Comparison of ENCODE assay signal across 24 cellular contexts in the genomic region with DNA sequence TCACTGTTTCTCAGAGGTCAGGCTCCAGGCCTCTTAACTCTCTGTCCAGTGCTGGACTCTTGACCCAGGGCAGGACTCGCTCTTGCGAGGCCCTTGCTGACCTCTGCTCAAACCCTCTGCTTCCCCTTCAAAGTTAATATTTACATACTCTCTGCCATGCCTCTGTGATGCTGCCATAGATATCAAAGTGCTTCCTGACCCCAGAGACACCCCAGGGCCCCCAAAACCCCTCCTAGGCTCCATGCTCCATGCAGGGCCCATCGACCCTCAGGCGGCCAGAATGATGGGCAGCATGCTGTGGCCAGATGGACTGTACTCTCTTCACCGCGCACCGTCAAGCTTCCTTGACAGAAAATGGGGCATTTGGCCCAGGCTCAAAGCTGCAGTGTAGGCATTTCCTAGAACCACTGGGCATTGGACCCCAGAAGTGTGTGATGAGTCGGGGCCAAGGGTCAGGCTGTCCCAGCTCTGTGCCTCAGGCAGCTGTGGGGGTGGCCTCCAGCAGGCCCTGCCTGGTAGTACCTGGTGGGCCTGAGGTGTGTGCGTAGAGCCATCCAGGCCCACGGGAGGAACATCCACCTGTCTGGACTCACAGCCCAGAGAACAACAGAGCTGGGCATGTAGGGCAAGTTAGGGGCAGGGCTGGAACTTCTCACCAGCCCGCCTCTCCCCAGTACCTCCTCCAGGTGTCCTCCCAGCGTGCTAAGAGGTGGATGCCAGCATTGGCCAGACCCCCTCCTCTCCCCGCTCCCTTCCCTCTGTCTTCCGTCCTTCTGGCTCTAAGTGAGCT.
A peak's percentile ranks its signal among the peaks of the same experiment; 100 is the strongest.
DNase-seq lines count a peak whose midpoint lies in the region; ATAC-seq, FAIRE-seq and TF ChIP-seq lines count a peak whose summit lies in the region.
"Had no signal": no experiment of that assay in that cellular context is flagged by ENCODE, and none has a peak within 500 bp of the region (broad histone marks: within the 10 kb centered on the region; RNA-seq: fewer than 3 reads in every experiment).

No MANE protein-coding gene starts in this region.

- H3K4me3 ChIP-seq in K562 (no peak overlapping the region), HepG2 (replicated peaks in 1 of 3; ENCODE audit: insufficient read depth in 1 of 3, low read depth in 2 of 3, low read length in 3 of 3) (peak overlapping the region in 1 of 3 experiments; percentile 51; a peak in 2 of 6 replicates), thyroid gland (replicated peaks in 1 of 3) (no peak overlapping the region)
- H3K4me3 ChIP-seq: adrenal gland, heart left ventricle, skin epidermis, tibial nerve had no signal

- no peak overlapping the region for H3K4me3 Mint-ChIP-seq in activated naive CD8-positive, alpha-beta T cell treated with anti-CD3 and anti-CD28 coated beads, Interleukin-2, amount 50 U/mL, for 24 hours
- H3K4me3 Mint-ChIP-seq in activated naive CD8-positive, alpha-beta T cell treated with anti-CD3 and anti-CD28 coated beads for 36 hours = no peak overlapping the region
- H3K4me3 Mint-ChIP-seq: activated CD4-positive, alpha-beta T cell treated with anti-CD3 and anti-CD28 coated beads, Interleukin-2, amount 10 ng/mL, durations not matched to agents 7 days and 5 days; activated CD8-positive, alpha-beta memory T cell treated with anti-CD3 and anti-CD28 coated beads, Interleukin-2, amount 10 ng/mL, durations not matched to agents 7 days and 5 days; T-helper 2 cell treated with Interferon-gamma antibody and Interleukin-4, amounts not matched to agents 5 μg/mL and 100 μg/mL, for 36 hours had no signal

- no peaks in the 10 kb centered on the region for H3K79me2 ChIP-seq in K562 (ENCODE audit: control insufficient read depth, insufficient read depth, low read length)
- H3K79me2 ChIP-seq in HepG2 (ENCODE audit: insufficient read depth, low read length) = no peaks in the 10 kb centered on the region

- 81% methylated on average over 14 of the region's 14 CpGs for WGBS in K562 (ENCODE audit: insufficient coverage, low coverage, missing lambda C conversion rate)
- WGBS in HepG2 (ENCODE audit: low lambda C conversion rate) = 27% methylated on average over 10 of the region's 14 CpGs
- WGBS in thyroid gland, 2 donors = 75 to 87% methylated on average over 11 to 14 of the region's 14 CpGs

- POLR2A ChIA-PET in K562 (lab: Yijun Ruan, JAX) (interaction anchor here (0.6 to 7.6 kb wide), 16 partner anchors 8 to 197 kb away, joined by 3 to 102 read pairs (median 4); no protein-coding TSS in a partner anchor), HepG2 (lab: Yijun Ruan, JAX) (interaction anchor here (0.6 to 6.8 kb wide), 8 partner anchors 11 to 284 kb away, joined by 3 to 133 read pairs (median 4); a partner anchor contains a TSS)

- no peaks in the 10 kb centered on the region for H3K36me3 Mint-ChIP-seq in activated naive CD8-positive, alpha-beta T cell treated with anti-CD3 and anti-CD28 coated beads, Interleukin-2, amount 50 U/mL, for 24 hours (ENCODE audit: low read depth)
- no peaks in the 10 kb centered on the region for H3K36me3 Mint-ChIP-seq in activated naive CD8-positive, alpha-beta T cell treated with anti-CD3 and anti-CD28 coated beads for 36 hours
- H3K36me3 Mint-ChIP-seq: activated CD8-positive, alpha-beta memory T cell treated with anti-CD3 and anti-CD28 coated beads, Interleukin-2, amount 10 ng/mL, durations not matched to agents 7 days and 5 days had no signal

- CTCF ChIA-PET in K562 (lab: Yijun Ruan, JAX; ENCODE audit: low intra/inter-chr PET ratio) (no interaction called here), HepG2 (lab: Yijun Ruan, JAX; ENCODE audit: low intra/inter-chr PET ratio, low total read pairs) (no interaction called here)

- peak; percentile 20 for ATAC-seq in activated naive CD8-positive, alpha-beta T cell treated with anti-CD3 and anti-CD28 coated beads, Interleukin-2, amount 50 U/mL, for 24 hours
- ATAC-seq in K562 (no peak), HepG2 (peak; percentile 58), HG02763 (IDR thresholded peaks at IDR 0.05; ENCODE audit: unreplicated experiment) (no peak)
- ATAC-seq: activated CD8-positive, alpha-beta memory T cell treated with anti-CD3 and anti-CD28 coated beads, Interleukin-2, amount 10 ng/mL, durations not matched to agents 7 days and 5 days; Right ventricle myocardium inferior had no signal

- no peaks in the 10 kb centered on the region for H3K4me1 Mint-ChIP-seq in activated naive CD8-positive, alpha-beta T cell treated with anti-CD3 and anti-CD28 coated beads, Interleukin-2, amount 50 U/mL, for 24 hours
- no peaks in the 10 kb centered on the region for H3K4me1 Mint-ChIP-seq in activated naive CD8-positive, alpha-beta T cell treated with anti-CD3 and anti-CD28 coated beads for 36 hours
- H3K4me1 Mint-ChIP-seq: activated CD4-positive, alpha-beta T cell treated with anti-CD3 and anti-CD28 coated beads, Interleukin-2, amount 10 ng/mL, durations not matched to agents 7 days and 5 days; activated CD8-positive, alpha-beta memory T cell treated with anti-CD3 and anti-CD28 coated beads, Interleukin-2, amount 10 ng/mL, durations not matched to agents 7 days and 5 days had no signal

- no peak for TF ChIP-seq CTCF in K562 (IDR thresholded peaks at IDR 0.05 in 2 of 3, conservative IDR thresholded peaks at IDR 0.05 in 1 of 3; ENCODE audit: insufficient read depth in 2 of 3, low read depth in 1 of 3, low read length in 3 of 3)
- TF ChIP-seq CTCF in HepG2 (CRISPR knock-in tag; IDR thresholded peaks at IDR 0.05) = peak; percentile 30; the same call in 1 of the 2 replicates
- no peak for TF ChIP-seq CTCF in thyroid gland (IDR thresholded peaks at IDR 0.05)

- FAIRE-seq in K562 (lab: Jason Lieb, UNC) = no peak
- peak; percentile 68 for FAIRE-seq in HepG2 (lab: Jason Lieb, UNC)
- FAIRE-seq: A204.1 had no signal

- intact Hi-C loops in K562 (cut with micrococcal nuclease) = no loop called here
- intact Hi-C loops in HepG2 (cut with micrococcal nuclease; ENCODE audit: unreplicated experiment) = loop anchor here (2.0 to 5.0 kb wide), 2 partner anchors 14 to 40 kb away; no protein-coding TSS in a partner anchor
- intact Hi-C loops in thyroid gland (cut with DNase I) = no loop called here

- H2AFZ ChIP-seq in K562 (ENCODE audit: low read depth, low read length) = no peak overlapping the region
- no peak overlapping the region for H2AFZ ChIP-seq in HepG2 (ENCODE audit: low read length)

- BruUV-seq in K562 (replicated peaks; lab: Mats Ljungman, UMichigan) = no TSS peak
- TSS peak; percentile 56 for BruUV-seq in HepG2 (replicated peaks; lab: Mats Ljungman, UMichigan)

- no peak for DNase-seq in activated naive CD8-positive, alpha-beta T cell treated with anti-CD3 and anti-CD28 coated beads, Interleukin-2, amount 50 U/mL, for 24 hours
- no peak for DNase-seq in activated naive CD8-positive, alpha-beta T cell treated with anti-CD3 and anti-CD28 coated beads for 36 hours
- DNase-seq in K562 (ENCODE audit: extremely low read depth in 1 of 4, low spot score in 3 of 4) = no peak
- peak; percentile 69 for DNase-seq in HepG2 (ENCODE audit: low spot score)
- DNase-seq in thyroid gland = no peak
- DNase-seq in iPS-NIHi11 (ENCODE audit: low spot score) = no peak
- no peak for DNase-seq in stimulated activated naive CD4-positive, alpha-beta T cell treated with Interleukin-2 at 50 U/mL for 16 hours (lab: John Stamatoyannopoulos, UW)
- DNase-seq: activated CD4-positive, alpha-beta T cell treated with anti-CD3 and anti-CD28 coated beads, Interleukin-2, amount 10 ng/mL, durations not matched to agents 7 days and 5 days; activated CD8-positive, alpha-beta memory T cell treated with anti-CD3 and anti-CD28 coated beads, Interleukin-2, amount 10 ng/mL, durations not matched to agents 7 days and 5 days; activated naive CD4-positive, alpha-beta T cell; activated T-cell treated with anti-CD3 and anti-CD28 coated beads, Interleukin-2, amount 50 U/mL, for 48 hours; adrenal gland; effector CD4-positive, alpha-beta T cell; GDM1; heart left ventricle; Karpas-422; NCI-H1436; NCI-H446 treated with DMSO at 0.1 percent for 48 hours had no signal

- TF ChIP-seq RAD21 in K562 (CRISPR knock-in tag; conservative IDR thresholded peaks at IDR 0.05 in 1 of 2, IDR thresholded peaks at IDR 0.05 in 1 of 2) (peak in 1 of 2 experiments; percentile 21; a peak in 1 of 4 replicates), HepG2 (CRISPR knock-in tag; IDR thresholded peaks at IDR 0.05) (peak; percentile 35; the same call in 1 of the 2 replicates)

- H3K9me1 ChIP-seq in K562 (ENCODE audit: control insufficient read depth, insufficient read depth, low read length) = no peaks in the 10 kb centered on the region

- TF ChIP-seq EP300 in K562 (IDR thresholded peaks at IDR 0.05; ENCODE audit: low read length) (no peak), HepG2 (IDR thresholded peaks at IDR 0.05; ENCODE audit: low read depth in 2 of 2, low read length in 2 of 2) (peak in 1 of 2 experiments; percentile 94; a peak in 2 of 4 replicates), HepG2 (CRISPR knock-in tag; IDR thresholded peaks at IDR 0.05; ENCODE audit: borderline replicate concordance) (peak; percentile 82)

- peak overlapping the region; percentile 2 to 73; a peak in 2 of 4 replicates for H3K9ac ChIP-seq in K562 (ENCODE audit: insufficient read depth in 1 of 2, low read depth in 2 of 2, low read length in 2 of 2)
- peak overlapping the region; percentile 50 for H3K9ac ChIP-seq in HepG2 (ENCODE audit: insufficient read depth, low read depth, low read length)

- in situ Hi-C loops in K562 (cut with MboI) = no loop called here
- in situ Hi-C loops in HepG2 (cut with HindIII; ENCODE audit: extremely low pct_ligation_motif_present, low pct_unique_long_range_greater_than_20kb) = no loop called here

- H3K4me1 ChIP-seq in K562 (replicated peaks in 1 of 2; ENCODE audit: control insufficient read depth in 2 of 2, insufficient read depth in 2 of 2, low read length in 2 of 2) (peaks cover 32 to 83% of the 10 kb centered on the region in 2 experiments), HepG2 (ENCODE audit: insufficient read depth, low read length) (peaks cover 93% of the 10 kb centered on the region), thyroid gland (peaks cover 42 to 74% of the 10 kb centered on the region in 2 donors)

- no peak overlapping the region for H3K27ac Mint-ChIP-seq in activated naive CD8-positive, alpha-beta T cell treated with anti-CD3 and anti-CD28 coated beads, Interleukin-2, amount 50 U/mL, for 24 hours
- H3K27ac Mint-ChIP-seq in activated naive CD8-positive, alpha-beta T cell treated with anti-CD3 and anti-CD28 coated beads for 36 hours = no peak overlapping the region
- H3K27ac Mint-ChIP-seq: activated CD4-positive, alpha-beta T cell treated with anti-CD3 and anti-CD28 coated beads, Interleukin-2, amount 10 ng/mL, durations not matched to agents 7 days and 5 days; activated CD8-positive, alpha-beta memory T cell treated with anti-CD3 and anti-CD28 coated beads, Interleukin-2, amount 10 ng/mL, durations not matched to agents 7 days and 5 days; T-helper 2 cell treated with Interferon-gamma antibody and Interleukin-4, amounts not matched to agents 5 μg/mL and 100 μg/mL, for 36 hours had no signal

- no peak overlapping the region; the same call in 2 of the 3 replicates for H3K27ac ChIP-seq in K562 (ENCODE audit: extremely low read depth, low read depth, low read length)
- H3K27ac ChIP-seq in HepG2 (ENCODE audit: extremely low read length, insufficient read depth, low read length) = peak overlapping the region; percentile 85
- peak overlapping the region; percentile 67 to 86 (median 79) for H3K27ac ChIP-seq in thyroid gland
- H3K27ac ChIP-seq: adrenal gland, heart left ventricle, skin epidermis, tibial nerve had no signal

- TF ChIP-seq POLR2A in K562 (conservative IDR thresholded peaks at IDR 0.05) (no peak), HepG2 (IDR thresholded peaks at IDR 0.05; ENCODE audit: insufficient read depth in 1 of 2, low read depth in 2 of 2, low read length in 2 of 2) (no peak; a peak in 1 of 4 replicates), thyroid gland (IDR thresholded peaks at IDR 0.05) (no peak)

- no peaks in the 10 kb centered on the region for H3K9me3 Mint-ChIP-seq in activated naive CD8-positive, alpha-beta T cell treated with anti-CD3 and anti-CD28 coated beads, Interleukin-2, amount 50 U/mL, for 24 hours
- H3K9me3 Mint-ChIP-seq in activated naive CD8-positive, alpha-beta T cell treated with anti-CD3 and anti-CD28 coated beads for 36 hours = no peaks in the 10 kb centered on the region
- H3K9me3 Mint-ChIP-seq: activated CD4-positive, alpha-beta T cell treated with anti-CD3 and anti-CD28 coated beads, Interleukin-2, amount 10 ng/mL, durations not matched to agents 7 days and 5 days; T-helper 2 cell treated with Interferon-gamma antibody and Interleukin-4, amounts not matched to agents 5 μg/mL and 100 μg/mL, for 36 hours had no signal

- H3K36me3 ChIP-seq in K562 (ENCODE audit: control insufficient read depth, insufficient read depth, low read length) (no peaks in the 10 kb centered on the region), HepG2 (replicated peaks in 1 of 2; ENCODE audit: control insufficient read depth in 1 of 2, insufficient read depth in 2 of 2, low read length in 2 of 2) (no peaks in the 10 kb centered on the region), thyroid gland (no peaks in the 10 kb centered on the region)
- H3K36me3 ChIP-seq: adrenal gland, heart left ventricle, tibial nerve had no signal

- no peaks in the 10 kb centered on the region for H4K20me1 ChIP-seq in K562 (replicated peaks; ENCODE audit: control insufficient read depth, insufficient read depth, low read length)
- H4K20me1 ChIP-seq in HepG2 (ENCODE audit: insufficient read depth, low read length) = no peaks in the 10 kb centered on the region

- H3K27me3 ChIP-seq in K562 (ENCODE audit: control insufficient read depth in 2 of 2, insufficient read depth in 2 of 2, low read length in 2 of 2) = no peaks in the 10 kb centered on the region
- no peaks in the 10 kb centered on the region for H3K27me3 ChIP-seq in HepG2 (ENCODE audit: control insufficient read depth in 1 of 2, insufficient read depth in 2 of 2, low read length in 2 of 2)
- H3K27me3 ChIP-seq in thyroid gland = no peaks in the 10 kb centered on the region
- H3K27me3 ChIP-seq: adrenal gland, heart left ventricle, tibial nerve had no signal

- H3K9me3 ChIP-seq in K562 (replicated peaks; ENCODE audit: control insufficient read depth, insufficient read depth, low read depth, low read length) (no peaks in the 10 kb centered on the region), HepG2 (ENCODE audit: low read length) (no peaks in the 10 kb centered on the region), thyroid gland (no peaks in the 10 kb centered on the region)
- H3K9me3 ChIP-seq: adrenal gland, heart left ventricle, tibial nerve had no signal

- no peaks in the 10 kb centered on the region for H3K27me3 Mint-ChIP-seq in activated naive CD8-positive, alpha-beta T cell treated with anti-CD3 and anti-CD28 coated beads, Interleukin-2, amount 50 U/mL, for 24 hours
- H3K27me3 Mint-ChIP-seq in activated naive CD8-positive, alpha-beta T cell treated with anti-CD3 and anti-CD28 coated beads for 36 hours = no peaks in the 10 kb centered on the region
- H3K27me3 Mint-ChIP-seq: activated CD4-positive, alpha-beta T cell treated with anti-CD3 and anti-CD28 coated beads, Interleukin-2, amount 10 ng/mL, durations not matched to agents 7 days and 5 days had no signal

- no peak overlapping the region for H3K4me2 ChIP-seq in K562 (ENCODE audit: insufficient read depth, low read length)
- peak overlapping the region; percentile 72 for H3K4me2 ChIP-seq in HepG2 (ENCODE audit: low read depth, low read length)

Comparison
In these comparisons a context has a peak if more than half of its experiments do, and no peak if none do; other contexts are left out.
1. ATAC-seq: peak in activated naive CD8-positive, alpha-beta T cell treated with anti-CD3 and anti-CD28 coated beads, Interleukin-2, amount 50 U/mL, for 24 hours (single experiment) and HepG2 (single experiment); none in K562 (single experiment) and HG02763 (single experiment).